1 cellular context compared by ENCODE assay signal in genomic region chr6:4377635-4378034, GRCh38.
TF ChIP-seq lines count a peak whose summit lies in the region.

No MANE protein-coding gene starts in this region.

TF ChIP-seq in IMR-90, 13 proteins besides CTCF, POLR2A, EP300 and RAD21 (continued from another document):
- no peak for TF ChIP-seq CEBPB (IDR thresholded peaks at IDR 0.05; ENCODE audit: low read depth, low read length)
- TF ChIP-seq BHLHE40 (IDR thresholded peaks at IDR 0.05; ENCODE audit: low read depth, low read length): no peak
- no peak for TF ChIP-seq MAFK (IDR thresholded peaks at IDR 0.05; ENCODE audit: low read depth, low read length)
- no peak for TF ChIP-seq FOS (IDR thresholded peaks at IDR 0.05; ENCODE audit: low read depth, low read length)
- TF ChIP-seq SMC3 (IDR thresholded peaks at IDR 0.05; ENCODE audit: low read depth, low read length): no peak
- no peak for TF ChIP-seq NFE2L2 (IDR thresholded peaks at IDR 0.05; ENCODE audit: low read depth, low read length)
- no peak for TF ChIP-seq CHD1 (IDR thresholded peaks at IDR 0.05; ENCODE audit: low read depth, low read length)
- TF ChIP-seq MXI1 (IDR thresholded peaks at IDR 0.05; ENCODE audit: borderline replicate concordance, low read depth, low read length): no peak
- TF ChIP-seq RFX5 (IDR thresholded peaks at IDR 0.05; ENCODE audit: low read depth, low read length): no peak
- no peak for TF ChIP-seq RCOR1 (IDR thresholded peaks at IDR 0.05; ENCODE audit: insufficient replicate concordance, low read length)
